Comparison of ENCODE assay signal across 8 cellular contexts in genomic region chr9:105244996-105245719, GRCh38. TPM values are rescaled to one million over a fixed set of nuclear protein-coding genes. Genes with fewer than 3 reads are reported as not detected.
DNase-seq lines count a peak whose midpoint lies in the region; ATAC-seq and TF ChIP-seq lines count a peak whose summit lies in the region.

No MANE protein-coding gene starts in this region.

- H3K4me1 Mint-ChIP-seq in CD14-positive monocyte (peaks cover 52% of the 10 kb centered on the region), type B pancreatic cell (ENCODE audit: unreplicated experiment) (peaks cover 43% of the 10 kb centered on the region)
- H3K4me1 Mint-ChIP-seq in activated naive CD4-positive, alpha-beta T cell treated with anti-CD3 and anti-CD28 coated beads, Interleukin-2, amount 10 ng/mL, durations not matched to agents 7 days and 5 days = peaks cover 22% of the 10 kb centered on the region

- H3K9me3 Mint-ChIP-seq in CD14-positive monocyte (peaks cover 0 to 2% (median 0%) of the 10 kb centered on the region in 7 donors), type B pancreatic cell (no peaks in the 10 kb centered on the region)
- no peaks in the 10 kb centered on the region for H3K9me3 Mint-ChIP-seq in activated naive CD4-positive, alpha-beta T cell treated with anti-CD3 and anti-CD28 coated beads, Interleukin-2, amount 10 ng/mL, durations not matched to agents 7 days and 5 days

- peak; percentile 13 for ATAC-seq in GM19452 (IDR thresholded peaks at IDR 0.05; ENCODE audit: unreplicated experiment)

- TF ChIP-seq CTCF in CD14-positive monocyte (IDR thresholded peaks at IDR 0.05) (no peak), RWPE1 (conservative IDR thresholded peaks at IDR 0.05; ENCODE audit: low read depth) (peak; percentile 56), type B pancreatic cell (conservative IDR thresholded peaks at IDR 0.05) (no peak)

- intact Hi-C loops in CD14-positive monocyte (cut with micrococcal nuclease) = loop anchor here (2.0 to 10.0 kb wide), 4 partner anchors 47 to 320 kb away; partner anchors contain the start of gene ABCA1 (in 1 of the 2)

- DNase-seq in CD14-positive monocyte (ENCODE audit: low spot score) (peak; percentile 52), HT1080 (ENCODE audit: low read depth) (peak; percentile 35), RWPE1 (ENCODE audit: low spot score) (peak; percentile 80), glomerular visceral epithelial cell (ENCODE audit: extremely low spot score) (peak; percentile 53), occipital lobe (lab: John Stamatoyannopoulos, UW) (peak; percentile 57), type B pancreatic cell (ENCODE audit: extremely low spot score, unreplicated experiment) (peak; percentile 76)
- DNase-seq in activated naive CD4-positive, alpha-beta T cell treated with anti-CD3 and anti-CD28 coated beads, Interleukin-2, amount 10 ng/mL, durations not matched to agents 7 days and 5 days = peak; percentile 57

- CTCF ChIA-PET in RWPE1 (lab: Yijun Ruan, JAX) = interaction anchor here (0.5 to 2.8 kb wide), 18 partner anchors 16 to 479 kb away, joined by 3 to 15 read pairs (median 4); partner anchors contain the start of gene ABCA1
- CTCF ChIA-PET in activated naive CD4-positive, alpha-beta T cell treated with anti-CD3 and anti-CD28 coated beads, Interleukin-2, amount 10 ng/mL, durations not matched to agents 7 days and 5 days (lab: Charles Lee) = interaction anchor here (0.9 to 1.8 kb wide), 5 partner anchors 11 to 170 kb away, joined by 3 to 7 read pairs (median 3); no protein-coding TSS in a partner anchor

- peaks cover 0 to 6% (median 2%) of the 10 kb centered on the region in 3 donors for H3K27me3 Mint-ChIP-seq in CD14-positive monocyte (ENCODE audit: low read depth in 3 of 3)
- H3K27me3 Mint-ChIP-seq in activated naive CD4-positive, alpha-beta T cell treated with anti-CD3 and anti-CD28 coated beads, Interleukin-2, amount 10 ng/mL, durations not matched to agents 7 days and 5 days = peaks cover 51% of the 10 kb centered on the region
- H3K27me3 Mint-ChIP-seq in type B pancreatic cell = peaks cover 12% of the 10 kb centered on the region

- H3K36me3 Mint-ChIP-seq in CD14-positive monocyte = no peaks in the 10 kb centered on the region
- no peaks in the 10 kb centered on the region for H3K36me3 Mint-ChIP-seq in activated naive CD4-positive, alpha-beta T cell treated with anti-CD3 and anti-CD28 coated beads, Interleukin-2, amount 10 ng/mL, durations not matched to agents 7 days and 5 days
- H3K36me3 Mint-ChIP-seq in type B pancreatic cell = no peaks in the 10 kb centered on the region

- H3K27ac Mint-ChIP-seq in CD14-positive monocyte = peak overlapping the region; percentile 89 to 97 (median 92)
- H3K27ac Mint-ChIP-seq in activated naive CD4-positive, alpha-beta T cell treated with anti-CD3 and anti-CD28 coated beads, Interleukin-2, amount 10 ng/mL, durations not matched to agents 7 days and 5 days = peak overlapping the region; percentile 69
- H3K27ac Mint-ChIP-seq in type B pancreatic cell = peak overlapping the region; percentile 96

- H3K4me3 Mint-ChIP-seq in CD14-positive monocyte (peak overlapping the region; percentile 95 to 98), type B pancreatic cell (peak overlapping the region; percentile 95)
- peak overlapping the region; percentile 78 for H3K4me3 Mint-ChIP-seq in activated naive CD4-positive, alpha-beta T cell treated with anti-CD3 and anti-CD28 coated beads, Interleukin-2, amount 10 ng/mL, durations not matched to agents 7 days and 5 days

- peak overlapping the region; percentile 83 for H3K27ac ChIP-seq in RWPE1

- POLR2A ChIA-PET in RWPE1 (lab: Yijun Ruan, JAX; ENCODE audit: low non-redundant PET) = interaction anchor here (0.6 to 1.4 kb wide), 8 partner anchors 16 to 465 kb away, joined by 3 to 11 read pairs (median 4); no protein-coding TSS in a partner anchor

RNA-seq across cellular contexts. Expression of gene SLC44A1, which starts 0.7 kb away (rescaled TPM):
- 10 to 100 TPM; 46.5 to 52.1 TPM for polyA plus RNA-seq in CD14-positive monocyte
- total RNA-seq in HT1080 (2014; rRNA removed; shearing (Covaris generic)) = 22.0 and 30.1 TPM in 2 replicates
- polyA plus RNA-seq in HT1080 (2015; cell fraction: cytosol; rRNA removed) = 20.5 and 26.1 TPM in 2 replicates
- polyA plus RNA-seq in HT1080 (2015; cell fraction: nucleus; rRNA removed) = 17.1 and 17.3 TPM in 2 replicates
- total RNA-seq in occipital lobe = 54.9 TPM
- 47.2 and 130 TPM in 2 replicates for total RNA-seq in type B pancreatic cell (ENCODE audit: low replicate concordance)

Comparison
In these comparisons a context has a peak if more than half of its experiments do, and no peak if none do; other contexts are left out.
1. Peak in every context shown above with its lines: DNase-seq, ATAC-seq and H3K27ac ChIP-seq.